12 cellular contexts compared by ENCODE assay signal in the genomic region with DNA sequence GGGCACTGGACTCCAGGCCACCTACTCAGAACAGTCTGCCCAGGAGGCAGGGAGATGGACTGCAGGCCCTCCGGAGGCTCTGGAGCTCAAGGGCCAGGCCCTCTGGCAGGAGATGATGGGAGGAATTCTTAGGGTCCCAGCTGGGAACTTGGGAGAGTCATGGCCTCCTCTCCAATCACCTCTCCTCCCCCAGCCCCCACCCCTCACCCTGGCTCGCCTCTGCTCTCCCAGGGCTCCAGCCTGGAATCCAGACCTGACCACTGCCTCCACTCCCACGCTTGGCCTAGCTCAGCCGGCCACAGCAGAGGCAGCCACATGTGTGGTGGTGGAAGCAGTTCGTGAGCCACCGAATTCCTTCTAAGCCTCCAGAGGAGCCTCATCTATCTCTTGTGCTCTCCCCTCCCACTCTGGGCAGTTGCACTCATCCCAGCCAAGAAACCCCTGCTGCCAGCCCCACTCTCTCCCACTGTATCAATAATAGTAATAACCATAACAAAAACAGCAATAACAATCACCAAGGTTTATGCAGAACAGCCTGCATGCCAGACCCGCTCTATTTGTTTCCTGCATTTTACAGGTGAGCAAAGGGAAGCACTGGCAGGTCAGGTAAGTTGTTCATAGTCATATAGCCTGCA.
DNase-seq lines count a peak whose midpoint lies in the region; ATAC-seq, FAIRE-seq and TF ChIP-seq lines count a peak whose summit lies in the region.
"Had no signal": no experiment of that assay in that cellular context is flagged by ENCODE, and none has a peak within 500 bp of the region (broad histone marks: within the 10 kb centered on the region; RNA-seq: fewer than 3 reads in every experiment).

No MANE protein-coding gene starts in this region.

- TF ChIP-seq POLR2A in IMR-90 (IDR thresholded peaks at IDR 0.05; ENCODE audit: low read depth, low read length) (no peak; the same call in 1 of the 2 replicates), endothelial cell of umbilical vein (IDR thresholded peaks at IDR 0.05; ENCODE audit: low read depth, low read length) (no peak), right lobe of liver (IDR thresholded peaks at IDR 0.05) (no peak)

- H3K36me3 Mint-ChIP-seq in activated naive CD4-positive, alpha-beta T cell treated with anti-CD3 and anti-CD28 coated beads, Interleukin-2, amount 10 ng/mL, durations not matched to agents 7 days and 5 days: no peaks in the 10 kb centered on the region
- H3K36me3 Mint-ChIP-seq in stimulated activated naive B cell treated with anti-CD40 and anti-IgM and Interleukin-4, amounts not matched to agents 10 μg/mL and 1 μg/mL and 100 μg/mL, for 72 hours: no peaks in the 10 kb centered on the region

- CTCF ChIA-PET in IMR-90 (lab: Yijun Ruan, JAX) (no interaction called here), endothelial cell of umbilical vein (lab: Charles Lee) (interaction anchor here (0.6 to 4.7 kb wide), 3 partner anchors 15 to 150 kb away, joined by 3 to 40 read pairs (median 15); no protein-coding TSS in a partner anchor)
- CTCF ChIA-PET in activated naive CD4-positive, alpha-beta T cell treated with anti-CD3 and anti-CD28 coated beads, Interleukin-2, amount 10 ng/mL, durations not matched to agents 7 days and 5 days (lab: Charles Lee): no interaction called here

- H3K9me1 ChIP-seq in IMR-90 (ENCODE audit: insufficient read depth, low read length) (peaks cover 64% of the 10 kb centered on the region), endothelial cell of umbilical vein (replicated peaks; ENCODE audit: control insufficient read depth, extremely low read depth, insufficient read depth, low read length) (no peaks in the 10 kb centered on the region)

- H3K36me3 ChIP-seq in IMR-90 (ENCODE audit: control insufficient read depth, insufficient read depth, low read length) (peaks cover 1% of the 10 kb centered on the region; the same call in 1 of the 2 replicates), endothelial cell of umbilical vein (ENCODE audit: control insufficient read depth in 2 of 2, extremely low read depth in 1 of 2, insufficient read depth in 2 of 2, low read length in 2 of 2) (no peaks in the 10 kb centered on the region), right lobe of liver (peaks cover 0 to 6% (median 0%) of the 10 kb centered on the region in 4 donors), subcutaneous abdominal adipose tissue (ENCODE audit: control insufficient read depth in 5 of 5, insufficient read depth in 5 of 5, low read length in 5 of 5) (peaks cover 5 to 46% (median 12%) of the 10 kb centered on the region in 5 donors)

- in situ Hi-C loops in IMR-90 (cut with MboI; ENCODE audit: low sequenced_read_pairs): no loop called here

- peaks cover 27 to 92% of the 10 kb centered on the region in 2 experiments for H3K79me1 ChIP-seq in IMR-90 (ENCODE audit: low read depth in 1 of 2, low read length in 2 of 2)

- H4K5ac ChIP-seq in IMR-90 (ENCODE audit: low read depth, low read length): peak overlapping the region; percentile 44

- H2AK5ac ChIP-seq in IMR-90 (ENCODE audit: low read depth, low read length): peak overlapping the region; percentile 95

- TF ChIP-seq RAD21 in IMR-90 (IDR thresholded peaks at IDR 0.05; ENCODE audit: low read length): no peak; the same call in 1 of the 2 replicates

- H3K27me3 ChIP-seq in IMR-90 (ENCODE audit: control insufficient read depth, insufficient read depth, low read length) (no peaks in the 10 kb centered on the region), endothelial cell of umbilical vein (ENCODE audit: control insufficient read depth in 2 of 2, insufficient read depth in 2 of 2, low read length in 2 of 2) (no peaks in the 10 kb centered on the region), right lobe of liver (no peaks in the 10 kb centered on the region), subcutaneous abdominal adipose tissue (ENCODE audit: control insufficient read depth in 5 of 5, insufficient read depth in 4 of 5, low read length in 5 of 5) (no peaks in the 10 kb centered on the region)

- H3K9ac ChIP-seq in IMR-90 (ENCODE audit: low read depth, low read length): peak overlapping the region; percentile 38; the same call in 1 of the 2 replicates
- H3K9ac ChIP-seq in endothelial cell of umbilical vein (replicated peaks; ENCODE audit: extremely low read depth, insufficient read depth, low read length): no peak overlapping the region
- H3K9ac ChIP-seq in subcutaneous abdominal adipose tissue (ENCODE audit: low read length in 5 of 5): peak overlapping the region in 4 of 5 donors; percentile 39 to 96 (median 58)

- peak overlapping the region; percentile 78 to 89 for H4K8ac ChIP-seq in IMR-90 (ENCODE audit: low read depth in 2 of 2, low read length in 2 of 2)

- no TSS peak for BruUV-seq in IMR-90 (replicated peaks; lab: Mats Ljungman, UMichigan)
- no TSS peak for BruUV-seq in endothelial cell of umbilical vein (replicated peaks; lab: Mats Ljungman, UMichigan)

- peak overlapping the region; percentile 46 for H3K18ac ChIP-seq in IMR-90 (ENCODE audit: low read depth, low read length)

- H2BK15ac ChIP-seq in IMR-90 (ENCODE audit: low read depth, low read length): peak overlapping the region; percentile 67; the same call in 2 of the 3 replicates

- H3K4ac ChIP-seq in IMR-90 (ENCODE audit: low read depth, low read length): peak overlapping the region; percentile 97

- no CpG with 5 or more reads among the region's 7 CpGs for WGBS in IMR-90 (ENCODE audit: extremely low coverage in 2 of 2, insufficient read length in 1 of 2), 2 experiments
- 63% methylated on average over 2 of the region's 7 CpGs for WGBS in right lobe of liver (ENCODE audit: insufficient coverage, low coverage, low lambda C conversion rate, missing lambda C conversion rate)

- H3K56ac ChIP-seq in IMR-90 (ENCODE audit: extremely low read depth, insufficient read depth, low read length): peak overlapping the region; percentile 83

- H2BK120ac ChIP-seq in IMR-90 (ENCODE audit: low read depth, low read length): peak overlapping the region; percentile 89

- DNase-seq in IMR-90 (peak; percentile 75), endothelial cell of umbilical vein (ENCODE audit: low read depth, low spot score) (no peak), right lobe of liver (peak in 2 of 3 donors; percentile 30 to 51), inferior parietal cortex (ENCODE audit: extremely low spot score) (no peak)
- DNase-seq in activated naive CD4-positive, alpha-beta T cell treated with anti-CD3 and anti-CD28 coated beads, Interleukin-2, amount 10 ng/mL, durations not matched to agents 7 days and 5 days: no peak
- no peak for DNase-seq in stimulated activated naive B cell treated with anti-CD40 and anti-IgM and Interleukin-4, amounts not matched to agents 10 μg/mL and 1 μg/mL and 100 μg/mL, for 72 hours
- DNase-seq: activated T-cell treated with anti-CD3 and anti-CD28 coated beads, Interleukin-2, amount 50 U/mL, for 48 hours; DMS153; foreskin melanocyte; SW 1271 had no signal

- H3K14ac ChIP-seq in IMR-90 (replicated peaks; ENCODE audit: low read depth, low read length): peak overlapping the region; percentile 96

- no peak overlapping the region for H3K27ac Mint-ChIP-seq in activated naive CD4-positive, alpha-beta T cell treated with anti-CD3 and anti-CD28 coated beads, Interleukin-2, amount 10 ng/mL, durations not matched to agents 7 days and 5 days
- H3K27ac Mint-ChIP-seq in stimulated activated naive B cell treated with anti-CD40 and anti-IgM and Interleukin-4, amounts not matched to agents 10 μg/mL and 1 μg/mL and 100 μg/mL, for 72 hours: no peak overlapping the region

- no peaks in the 10 kb centered on the region for H3K79me2 ChIP-seq in endothelial cell of umbilical vein (ENCODE audit: control insufficient read depth, insufficient read depth, low read length)

- H3K4me3 ChIP-seq in IMR-90 (ENCODE audit: insufficient read depth, low read depth, low read length) (no peak overlapping the region), endothelial cell of umbilical vein (replicated peaks in 1 of 3; ENCODE audit: insufficient read depth in 1 of 3, low read depth in 1 of 3, low read length in 3 of 3) (no peak overlapping the region), right lobe of liver (peak overlapping the region; percentile 9 to 36 (median 16)), subcutaneous abdominal adipose tissue (ENCODE audit: low read depth in 1 of 5, low read length in 5 of 5) (peak overlapping the region; percentile 8 to 99 (median 67))

- H3K4me3 Mint-ChIP-seq in activated naive CD4-positive, alpha-beta T cell treated with anti-CD3 and anti-CD28 coated beads, Interleukin-2, amount 10 ng/mL, durations not matched to agents 7 days and 5 days: no peak overlapping the region
- H3K4me3 Mint-ChIP-seq in stimulated activated naive B cell treated with anti-CD40 and anti-IgM and Interleukin-4, amounts not matched to agents 10 μg/mL and 1 μg/mL and 100 μg/mL, for 72 hours: no peak overlapping the region

- TF ChIP-seq CTCF in IMR-90 (conservative IDR thresholded peaks at IDR 0.05; ENCODE audit: low read depth, low read length) (no peak), endothelial cell of umbilical vein (IDR thresholded peaks at IDR 0.05; ENCODE audit: extremely low read depth in 1 of 2, insufficient read depth in 1 of 2, low read depth in 1 of 2, low read length in 2 of 2) (no peak), right lobe of liver (IDR thresholded peaks at IDR 0.05) (no peak)

- H2BK5ac ChIP-seq in IMR-90 (ENCODE audit: low read depth, low read length, poor library complexity, severe bottlenecking): peak overlapping the region; percentile 96

- no peak for FAIRE-seq in endothelial cell of umbilical vein (lab: Jason Lieb, UNC)

- H3K27ac ChIP-seq in IMR-90 (ENCODE audit: insufficient read depth, low read length): peak overlapping the region; percentile 84
- peak overlapping the region; percentile 72 for H3K27ac ChIP-seq in endothelial cell of umbilical vein (ENCODE audit: insufficient read depth, low read depth, low read length)
- H3K27ac ChIP-seq in right lobe of liver: peak overlapping the region; percentile 64 to 97 (median 89)
- H3K27ac ChIP-seq in subcutaneous abdominal adipose tissue (ENCODE audit: low read depth, low read length): peak overlapping the region; percentile 99

- dilution Hi-C loops in IMR-90 (cut with HindIII; ENCODE audit: low sequenced_read_pairs, unreplicated experiment): no loop called here
- dilution Hi-C loops in endothelial cell of umbilical vein (cut with MboI; ENCODE audit: extremely low pct_ligation_motif_present, low sequenced_read_pairs): no loop called here

- peaks cover 63% of the 10 kb centered on the region for H3K4me1 ChIP-seq in IMR-90 (ENCODE audit: control insufficient read depth, insufficient read depth, low read length)
- peaks cover 45% of the 10 kb centered on the region for H3K4me1 ChIP-seq in endothelial cell of umbilical vein (ENCODE audit: control insufficient read depth, extremely low read depth, insufficient read depth, low read length)
- peaks cover 0 to 100% (median 47%) of the 10 kb centered on the region in 4 donors for H3K4me1 ChIP-seq in right lobe of liver
- peaks cover 52 to 100% (median 100%) of the 10 kb centered on the region in 5 donors for H3K4me1 ChIP-seq in subcutaneous abdominal adipose tissue (ENCODE audit: control insufficient read depth in 5 of 5, insufficient read depth in 5 of 5, low read length in 5 of 5)

- H3K23ac ChIP-seq in IMR-90 (ENCODE audit: low read depth, low read length): peak overlapping the region; percentile 83

- H2AK9ac ChIP-seq in IMR-90 (replicated peaks; ENCODE audit: low read depth, low read length, poor library complexity): peak overlapping the region; percentile 88

- ATAC-seq in IMR-90 (ENCODE audit: low read depth) (peak; percentile 21), right lobe of liver (peak in 1 of 4 donors; percentile 0), HG02981 (IDR thresholded peaks at IDR 0.05; ENCODE audit: unreplicated experiment) (no peak)
- ATAC-seq in stimulated activated naive B cell treated with anti-CD40 and anti-IgM and Interleukin-4, amounts not matched to agents 10 μg/mL and 1 μg/mL and 100 μg/mL, for 72 hours (replicated peaks): no peak

- peak overlapping the region; percentile 64 for H2BK20ac ChIP-seq in IMR-90 (ENCODE audit: low read depth, low read length)

- H3K27me3 Mint-ChIP-seq in activated naive CD4-positive, alpha-beta T cell treated with anti-CD3 and anti-CD28 coated beads, Interleukin-2, amount 10 ng/mL, durations not matched to agents 7 days and 5 days: peaks cover 59% of the 10 kb centered on the region
- peaks cover 9 to 17% of the 10 kb centered on the region in 2 donors for H3K27me3 Mint-ChIP-seq in stimulated activated naive B cell treated with anti-CD40 and anti-IgM and Interleukin-4, amounts not matched to agents 10 μg/mL and 1 μg/mL and 100 μg/mL, for 72 hours

- intact Hi-C loops in IMR-90 (cut with micrococcal nuclease) (loop anchor here (1.0 to 2.0 kb wide), 2 partner anchors 8 to 31 kb away; no protein-coding TSS in a partner anchor), endothelial cell of umbilical vein (cut with micrococcal nuclease) (loop anchor here (2.0 kb wide), 1 partner anchor 15 kb away; no protein-coding TSS in a partner anchor), right lobe of liver (cut with DNase I) (loop anchor here in 1 of 2 donors (10.0 kb wide), 1 partner anchor 49 kb away; no protein-coding TSS in a partner anchor)

- no peaks in the 10 kb centered on the region for H3K9me3 ChIP-seq in IMR-90 (ENCODE audit: control insufficient read depth, insufficient read depth, low read length)
- H3K9me3 ChIP-seq in endothelial cell of umbilical vein (replicated peaks; ENCODE audit: control insufficient read depth, insufficient read depth, low read length): no peaks in the 10 kb centered on the region
- no peaks in the 10 kb centered on the region for H3K9me3 ChIP-seq in right lobe of liver
- H3K9me3 ChIP-seq in subcutaneous abdominal adipose tissue (ENCODE audit: control insufficient read depth in 5 of 5, low read length in 5 of 5): no peaks in the 10 kb centered on the region

- H3K4me1 Mint-ChIP-seq in activated naive CD4-positive, alpha-beta T cell treated with anti-CD3 and anti-CD28 coated beads, Interleukin-2, amount 10 ng/mL, durations not matched to agents 7 days and 5 days: peaks cover 10% of the 10 kb centered on the region
- H3K4me1 Mint-ChIP-seq in stimulated activated naive B cell treated with anti-CD40 and anti-IgM and Interleukin-4, amounts not matched to agents 10 μg/mL and 1 μg/mL and 100 μg/mL, for 72 hours: peaks cover 0 to 2% of the 10 kb centered on the region in 2 donors

- H3K9me3 Mint-ChIP-seq in activated naive CD4-positive, alpha-beta T cell treated with anti-CD3 and anti-CD28 coated beads, Interleukin-2, amount 10 ng/mL, durations not matched to agents 7 days and 5 days: no peaks in the 10 kb centered on the region
- no peaks in the 10 kb centered on the region for H3K9me3 Mint-ChIP-seq in stimulated activated naive B cell treated with anti-CD40 and anti-IgM and Interleukin-4, amounts not matched to agents 10 μg/mL and 1 μg/mL and 100 μg/mL, for 72 hours

- POLR2A ChIA-PET in IMR-90 (lab: Charles Lee; ENCODE audit: unreplicated experiment): no interaction called here
- POLR2A ChIA-PET in endothelial cell of umbilical vein (lab: Charles Lee): no interaction called here

- peak overlapping the region; percentile 68 for H2AFZ ChIP-seq in IMR-90 (replicated peaks; ENCODE audit: low read length, poor library complexity)
- H2AFZ ChIP-seq in endothelial cell of umbilical vein (ENCODE audit: low read depth, low read length): no peak overlapping the region

- peak overlapping the region; percentile 94 for H4K91ac ChIP-seq in IMR-90 (ENCODE audit: insufficient read depth, low read depth, low read length)

- H3K4me2 ChIP-seq in IMR-90 (ENCODE audit: low read depth, low read length): peak overlapping the region; percentile 4
- H3K4me2 ChIP-seq in endothelial cell of umbilical vein (ENCODE audit: insufficient read depth, low read length): no peak overlapping the region

- peaks cover 10% of the 10 kb centered on the region; the same call in 1 of the 2 replicates for H4K20me1 ChIP-seq in IMR-90 (ENCODE audit: insufficient read depth, low read length)
- H4K20me1 ChIP-seq in endothelial cell of umbilical vein (replicated peaks; ENCODE audit: control insufficient read depth, extremely low read depth, insufficient read depth, low read length): no peaks in the 10 kb centered on the region

Comparison
In these comparisons a context has a peak if more than half of its experiments do, and no peak if none do; other contexts are left out.
1. DNase-seq: peak in IMR-90 (single experiment) and right lobe of liver (2 of 3); none in endothelial cell of umbilical vein (single experiment), activated naive CD4-positive, alpha-beta T cell treated with anti-CD3 and anti-CD28 coated beads, Interleukin-2, amount 10 ng/mL, durations not matched to agents 7 days and 5 days (single experiment), stimulated activated naive B cell treated with anti-CD40 and anti-IgM and Interleukin-4, amounts not matched to agents 10 μg/mL and 1 μg/mL and 100 μg/mL, for 72 hours (single experiment) and inferior parietal cortex (single experiment).
2. H3K4me3 ChIP-seq: peak in right lobe of liver (3 of 3) and subcutaneous abdominal adipose tissue (5 of 5); none in IMR-90 (single experiment) and endothelial cell of umbilical vein (0 of 3).
3. Peak in every context shown above with its lines, with median percentiles within 50 percentile points of each other: H3K27ac ChIP-seq.